18 cellular contexts compared by ENCODE assay signal in the genomic region with DNA sequence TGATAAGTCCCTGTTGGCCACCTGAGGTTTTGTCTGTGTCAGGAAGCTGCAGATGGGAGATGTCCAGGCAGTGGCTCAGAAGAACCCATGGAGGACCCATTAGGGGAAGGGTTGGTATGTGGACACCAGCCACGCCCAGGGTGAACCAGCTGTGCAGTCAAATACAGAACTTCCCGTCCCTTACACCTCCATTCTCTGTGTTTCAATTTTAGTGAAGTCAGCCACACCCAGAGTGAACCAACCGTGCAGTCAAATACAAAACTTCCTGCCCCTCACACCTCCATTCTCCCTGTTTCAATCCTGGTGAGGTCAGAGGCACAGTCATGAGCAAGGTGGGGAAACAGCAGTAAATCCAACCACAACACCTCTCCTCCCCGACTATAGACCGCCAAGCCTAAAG. TPM values are rescaled to one million over a fixed set of nuclear protein-coding genes. Genes with fewer than 3 reads are reported as not detected.
DNase-seq lines count a peak whose midpoint lies in the region; ATAC-seq, FAIRE-seq and TF ChIP-seq lines count a peak whose summit lies in the region.
"Had no signal": no experiment of that assay in that cellular context is flagged by ENCODE, and none has a peak within 500 bp of the region (broad histone marks: within the 10 kb centered on the region; RNA-seq: fewer than 3 reads in every experiment).

No MANE protein-coding gene starts in this region.

- H3K36me3 Mint-ChIP-seq in stimulated activated memory B cell treated with anti-CD40 and anti-IgM and Interleukin-4, amounts not matched to agents 10 μg/mL and 1 μg/mL and 100 μg/mL, for 72 hours: peaks cover 6% of the 10 kb centered on the region
- H3K36me3 Mint-ChIP-seq: CD14-positive monocyte had no signal

- ATAC-seq in left colon (peak; percentile 29), GM21367 (IDR thresholded peaks at IDR 0.05; ENCODE audit: unreplicated experiment) (no peak)
- ATAC-seq in stimulated activated memory B cell treated with anti-CD40 and anti-IgM and Interleukin-4, amounts not matched to agents 10 μg/mL and 1 μg/mL and 100 μg/mL, for 72 hours: peak; percentile 83
- ATAC-seq: HCT116, K562, PC-3 had no signal

- intact Hi-C loops in left colon (cut with DNase I, micrococcal nuclease): no loop called here
- intact Hi-C loops in colonic mucosa (cut with DNase I): no loop called here

- FAIRE-seq in bronchial epithelial cell (lab: Jason Lieb, UNC): no peak
- FAIRE-seq: K562 had no signal

- no peaks in the 10 kb centered on the region for H3K27me3 Mint-ChIP-seq in stimulated activated memory B cell treated with anti-CD40 and anti-IgM and Interleukin-4, amounts not matched to agents 10 μg/mL and 1 μg/mL and 100 μg/mL, for 72 hours

- H3K9me3 ChIP-seq in colonic mucosa: no peaks in the 10 kb centered on the region

- H3K4me1 Mint-ChIP-seq in stimulated activated memory B cell treated with anti-CD40 and anti-IgM and Interleukin-4, amounts not matched to agents 10 μg/mL and 1 μg/mL and 100 μg/mL, for 72 hours: peaks cover 63% of the 10 kb centered on the region
- H3K4me1 Mint-ChIP-seq: CD14-positive monocyte had no signal

- H3K27ac ChIP-seq in colonic mucosa: no peak overlapping the region
- H3K27ac ChIP-seq: GM23248 had no signal

- DNase-seq in LoVo (ENCODE audit: low spot score) (peak; percentile 19), bronchial epithelial cell (ENCODE audit: low read depth) (peak; percentile 10), left colon (no peak), colonic mucosa (no peak), NOMO-1 (lab: John Stamatoyannopoulos, UW; ENCODE audit: unreplicated experiment in 2 of 2) (no peak)
- DNase-seq: AML-193, DMS79, GM23248, NCI-H1417, NCI-H187 treated with DMSO at 0.1 percent for 48 hours, NCI-H2227 treated with DMSO at 0.1 percent for 48 hours, NCI-H510A treated with DMSO at 0.1 percent for 48 hours, PC-3 had no signal

- H3K27me3 ChIP-seq in bronchial epithelial cell (ENCODE audit: control insufficient read depth, insufficient read depth, low read length) (no peaks in the 10 kb centered on the region), colonic mucosa (no peaks in the 10 kb centered on the region)

- H3K9me3 Mint-ChIP-seq in stimulated activated memory B cell treated with anti-CD40 and anti-IgM and Interleukin-4, amounts not matched to agents 10 μg/mL and 1 μg/mL and 100 μg/mL, for 72 hours: peaks cover 5% of the 10 kb centered on the region

- peak overlapping the region in 1 of 2 donors; percentile 14 for H3K9ac ChIP-seq in colonic mucosa (ENCODE audit: low read depth in 2 of 2, low read length in 2 of 2)
- H3K9ac ChIP-seq: GM23248 had no signal

- H3K4me1 ChIP-seq in colonic mucosa: no peaks in the 10 kb centered on the region

- H3K27ac Mint-ChIP-seq in stimulated activated memory B cell treated with anti-CD40 and anti-IgM and Interleukin-4, amounts not matched to agents 10 μg/mL and 1 μg/mL and 100 μg/mL, for 72 hours: peak overlapping the region; percentile 52

- no peak overlapping the region for H3K4me3 Mint-ChIP-seq in stimulated activated memory B cell treated with anti-CD40 and anti-IgM and Interleukin-4, amounts not matched to agents 10 μg/mL and 1 μg/mL and 100 μg/mL, for 72 hours
- H3K4me3 Mint-ChIP-seq: CD14-positive monocyte had no signal

- H3K4me3 ChIP-seq in bronchial epithelial cell (ENCODE audit: low read depth, low read length): no peak overlapping the region
- no peak overlapping the region for H3K4me3 ChIP-seq in colonic mucosa
- H3K4me3 ChIP-seq: GM23248, K562 had no signal

- TF ChIP-seq CTCF in bronchial epithelial cell (IDR thresholded peaks at IDR 0.05; ENCODE audit: insufficient read depth, low read length, severe bottlenecking): no peak
- no peak for TF ChIP-seq CTCF in colonic mucosa (IDR thresholded peaks at IDR 0.05)

- no peaks in the 10 kb centered on the region for H3K36me3 ChIP-seq in bronchial epithelial cell (ENCODE audit: control insufficient read depth, insufficient read depth, low read length)
- H3K36me3 ChIP-seq in colonic mucosa: no peaks in the 10 kb centered on the region

RNA-seq across cellular contexts. Expression of a gene that starts 27.4 kb away (rescaled TPM):
- 43.1 and 64.8 TPM in 2 replicates for total RNA-seq in bronchial epithelial cell
- 10 to 100 TPM; 59.3 to 65.1 TPM for total RNA-seq in left colon
- 10 to 100 TPM; 69.5 to 80.2 TPM for total RNA-seq in colonic mucosa

Comparison
In these comparisons a context has a peak if more than half of its experiments do, and no peak if none do; other contexts are left out.
1. DNase-seq: peak in LoVo (single experiment) and bronchial epithelial cell (single experiment); none in left colon (0 of 2), colonic mucosa (single experiment) and NOMO-1 (0 of 2).